In the genomic region with DNA sequence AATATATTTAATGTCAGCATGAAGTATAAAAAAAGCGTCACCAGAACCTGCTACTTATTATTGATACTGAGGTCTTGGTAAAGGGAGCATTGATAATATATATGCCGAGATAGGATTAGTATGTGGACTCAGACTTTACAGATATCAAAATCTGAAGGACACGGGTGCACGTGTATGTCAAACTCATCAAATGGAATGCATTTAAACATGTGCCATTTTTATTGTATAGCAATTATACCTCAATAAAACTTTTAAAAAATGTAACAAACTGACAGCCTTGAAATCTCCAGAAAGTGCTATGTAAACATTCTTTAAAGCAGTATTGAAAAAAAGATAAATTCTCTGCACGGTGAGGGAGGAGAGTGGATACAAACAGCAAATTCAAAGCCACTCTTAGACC, we compare ENCODE assay signal across 1 cellular context.
TF ChIP-seq lines count a peak whose summit lies in the region.

No MANE protein-coding gene starts in this region.

TF ChIP-seq in HepG2, 621 proteins besides CTCF, POLR2A, EP300 and RAD21 (continued from another document):
- TF ChIP-seq RERE (CRISPR knock-in tag; IDR thresholded peaks at IDR 0.05; ENCODE audit: low read depth): no peak
- TF ChIP-seq TOE1 (CRISPR knock-in tag; IDR thresholded peaks at IDR 0.05): no peak
